In genomic region chr20:63955846-63956663, GRCh38 we compare ENCODE assay signal across 7 cellular contexts. TPM values are rescaled to one million over a fixed set of nuclear protein-coding genes. Genes with fewer than 3 reads are reported as not detected.
DNase-seq lines count a peak whose midpoint lies in the region; ATAC-seq, FAIRE-seq and TF ChIP-seq lines count a peak whose summit lies in the region.

UCKL1 (minus strand) TSS chr20:63956416; CDS start chr20:63956372, 44 bp downstream.

- H3K4me1 ChIP-seq in GM12878 (ENCODE audit: control insufficient read depth, insufficient read depth, low read length), result peaks cover 10% of the 10 kb centered on the region

- no peaks in the 10 kb centered on the region for H3K27me3 ChIP-seq in GM12878 (replicated peaks in 1 of 2; ENCODE audit: control insufficient read depth in 2 of 2, insufficient read depth in 2 of 2, low read length in 1 of 2)

- DNase-seq in GM13977 (ENCODE audit: low spot score) (peak; percentile 96), NCI-H1105 (lab: John Stamatoyannopoulos, UW) (peak; percentile 91), T1000 (lab: John Stamatoyannopoulos, UW) (peak; percentile 58), GM12878 (ENCODE audit: low read depth, low spot score) (no peak), hypothalamus (lab: John Stamatoyannopoulos, UW) (peak in 50 of 51 donors; percentile 38 to 96 (median 82)), sciatic nerve (ENCODE audit: low spot score) (peak; percentile 95)

- peak within 1 kb of the TSS; percentile 83 for H3K27ac ChIP-seq in GM12878 (ENCODE audit: control insufficient read depth, insufficient read depth)

- TF ChIP-seq POLR2A in GM12878 (IDR thresholded peaks at IDR 0.05; ENCODE audit: low read depth, low read length), result peak; percentile 91

- intact Hi-C loops in GM12878 (cut with micrococcal nuclease; ENCODE audit: unreplicated experiment), result loop anchor here (1.0 to 5.0 kb wide), 4 partner anchors 17 to 249 kb away; partner anchors contain the start of gene ARFRP1
- intact Hi-C loops in sciatic nerve (cut with DNase I), result no loop called here

- peaks cover 3% of the 10 kb centered on the region; the same call in 1 of the 2 replicates for H4K20me1 ChIP-seq in GM12878 (ENCODE audit: control insufficient read depth, insufficient read depth)

- H3K9ac ChIP-seq in GM12878 (ENCODE audit: control insufficient read depth, insufficient read depth, low read length), result peak within 1 kb of the TSS; percentile 90

- no peak for FAIRE-seq in GM12878 (lab: Jason Lieb, UNC)

- in situ Hi-C loops in GM13977 (cut with MboI; ENCODE audit: low pct_unique_long_range_greater_than_20kb, low sequenced_read_pairs, unreplicated experiment), result no loop called here
- in situ Hi-C loops in GM12878 (cut with MboI), result no loop called here

- H3K36me3 ChIP-seq in GM12878 (ENCODE audit: control insufficient read depth in 2 of 2, insufficient read depth in 2 of 2, low read length in 1 of 2), result no peaks in the 10 kb centered on the region; a peak in 1 of 4 replicates

- H3K79me2 ChIP-seq in GM12878 (ENCODE audit: control insufficient read depth, insufficient read depth, low read length), result peaks cover 35% of the 10 kb centered on the region

- RAD21 ChIA-PET in GM12878 (lab: Charles Lee; ENCODE audit: unreplicated experiment), result interaction anchor here (0.6 to 2.2 kb wide), 7 partner anchors 19 to 418 kb away, joined by 3 to 10 read pairs (median 4); partner anchors contain the start of genes PRPF6, TCEA2 and TPD52L2

- POLR2A ChIA-PET in GM12878 (lab: Charles Lee), result interaction anchor here (1.0 to 2.4 kb wide), 8 partner anchors 12 to 315 kb away, joined by 3 to 11 read pairs (median 3); partner anchors contain the start of genes PRPF6 and RTEL1

- no peak for TF ChIP-seq CTCF in GM13977 (IDR thresholded peaks at IDR 0.05; ENCODE audit: extremely low read depth, insufficient read depth, missing control alignments)
- no peak; a peak in 1 of 6 replicates for TF ChIP-seq CTCF in GM12878 (IDR thresholded peaks at IDR 0.05 in 2 of 3, conservative IDR thresholded peaks at IDR 0.05 in 1 of 3; ENCODE audit: control insufficient read depth in 2 of 3, extremely low read depth in 1 of 3, insufficient read depth in 1 of 3, low read depth in 3 of 3, low read length in 3 of 3)

- no peaks in the 10 kb centered on the region for H3K9me3 ChIP-seq in GM12878 (replicated peaks; ENCODE audit: control insufficient read depth, insufficient read depth, low read length)

- CTCF ChIA-PET in GM12878 (lab: Yijun Ruan, JAX), result interaction anchor here (0.7 to 1.9 kb wide), 6 partner anchors 17 to 248 kb away, joined by 3 to 12 read pairs (median 4); partner anchors contain the start of genes ARFRP1 and ZGPAT

- BruUV-seq in GM12878 (replicated peaks; lab: Mats Ljungman, UMichigan), result no TSS peak

- peak within 1 kb of the TSS; percentile 86 for H3K4me2 ChIP-seq in GM12878 (ENCODE audit: control insufficient read depth, insufficient read depth)

- under 1% methylated on average over 94 of the region's 103 CpGs for WGBS in GM12878 (ENCODE audit: insufficient coverage, insufficient replicate concordance, low lambda C conversion rate, missing lambda C conversion rate)

- peak within 1 kb of the TSS; percentile 81 for H2AFZ ChIP-seq in GM12878 (ENCODE audit: control insufficient read depth, low read depth, low read length)

- ATAC-seq in HG02623 (IDR thresholded peaks at IDR 0.05; ENCODE audit: unreplicated experiment) (peak; percentile 69), GM12878 (peak; percentile 87), sciatic nerve (peak; percentile 90)

- TF ChIP-seq EP300 in GM12878 (IDR thresholded peaks at IDR 0.05; ENCODE audit: borderline replicate concordance in 1 of 2, control insufficient read depth in 1 of 2, low read depth in 2 of 2, low read length in 2 of 2), result no peak

- TF ChIP-seq RAD21 in GM12878 (IDR thresholded peaks at IDR 0.05; ENCODE audit: insufficient read depth, low read depth, low read length), result no peak

- H3K4me3 ChIP-seq in GM12878, result peak within 1 kb of the TSS; percentile 81

- SMC1A ChIA-PET in GM12878 (lab: Charles Lee; ENCODE audit: uncharacterized antibody, unreplicated experiment), result interaction anchor here (0.9 to 2.7 kb wide), 2 partner anchors 17 to 24 kb away, joined by 4 to 7 read pairs; partner anchors contain the start of gene PRPF6

TF ChIP-seq in GM12878, 131 proteins besides CTCF, POLR2A, EP300 and RAD21 (continues in another document):
- TF ChIP-seq BACH1 (IDR thresholded peaks at IDR 0.05; ENCODE audit: borderline replicate concordance) (peak; percentile 74), CBX3 (IDR thresholded peaks at IDR 0.05; ENCODE audit: borderline replicate concordance, low read depth) (no peak), ZNF207 (IDR thresholded peaks at IDR 0.05; ENCODE audit: borderline replicate concordance) (peak; percentile 83; the same call in 1 of the 2 replicates), SIX5 (IDR thresholded peaks at IDR 0.05; ENCODE audit: low read depth, low read length, severe bottlenecking) (peak; percentile 97), CREB1 (IDR thresholded peaks at IDR 0.05; ENCODE audit: low read depth) (peak; percentile 82), EGR1 (IDR thresholded peaks at IDR 0.05; ENCODE audit: borderline replicate concordance in 1 of 2, low read depth in 2 of 2, low read length in 2 of 2) (peak in 1 of 2 experiments; percentile 49; a peak in 1 of 3 replicates), MEF2A (IDR thresholded peaks at IDR 0.05; ENCODE audit: insufficient read depth, low read depth, low read length) (0 out of 2 replicates have a peak, but pooled peaks have one; percentile 42), SMARCA5 (IDR thresholded peaks at IDR 0.05) (0 out of 2 replicates have a peak, but pooled peaks have one; percentile 29), POLR2AphosphoS2 (IDR thresholded peaks at IDR 0.05; ENCODE audit: low read depth, low read length) (peak; percentile 83; the same call in 1 of the 2 replicates), USF2 (IDR thresholded peaks at IDR 0.05; ENCODE audit: borderline replicate concordance, low read depth, low read length) (peak; percentile 61), STAT3 (IDR thresholded peaks at IDR 0.05; ENCODE audit: low read depth, low read length) (no peak), CHD4 (IDR thresholded peaks at IDR 0.05) (no peak)
- TF ChIP-seq, protein P1, sequence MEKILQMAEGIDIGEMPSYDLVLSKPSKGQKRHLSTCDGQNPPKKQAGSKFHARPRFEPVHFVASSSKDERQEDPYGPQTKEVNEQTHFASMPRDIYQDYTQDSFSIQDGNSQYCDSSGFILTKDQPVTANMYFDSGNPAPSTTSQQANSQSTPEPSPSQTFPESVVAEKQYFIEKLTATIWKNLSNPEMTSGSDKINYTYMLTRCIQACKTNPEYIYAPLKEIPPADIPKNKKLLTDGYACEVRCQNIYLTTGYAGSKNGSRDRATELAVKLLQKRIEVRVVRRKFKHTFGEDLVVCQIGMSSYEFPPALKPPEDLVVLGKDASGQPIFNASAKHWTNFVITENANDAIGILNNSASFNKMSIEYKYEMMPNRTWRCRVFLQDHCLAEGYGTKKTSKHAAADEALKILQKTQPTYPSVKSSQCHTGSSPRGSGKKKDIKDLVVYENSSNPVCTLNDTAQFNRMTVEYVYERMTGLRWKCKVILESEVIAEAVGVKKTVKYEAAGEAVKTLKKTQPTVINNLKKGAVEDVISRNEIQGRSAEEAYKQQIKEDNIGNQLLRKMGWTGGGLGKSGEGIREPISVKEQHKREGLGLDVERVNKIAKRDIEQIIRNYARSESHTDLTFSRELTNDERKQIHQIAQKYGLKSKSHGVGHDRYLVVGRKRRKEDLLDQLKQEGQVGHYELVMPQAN (conservative IDR thresholded peaks at IDR 0.05), result peak; percentile 56
- TF ChIP-seq, protein P2, sequence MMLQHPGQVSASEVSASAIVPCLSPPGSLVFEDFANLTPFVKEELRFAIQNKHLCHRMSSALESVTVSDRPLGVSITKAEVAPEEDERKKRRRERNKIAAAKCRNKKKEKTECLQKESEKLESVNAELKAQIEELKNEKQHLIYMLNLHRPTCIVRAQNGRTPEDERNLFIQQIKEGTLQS (IDR thresholded peaks at IDR 0.05; ENCODE audit: borderline replicate concordance, extremely low read depth, low read depth, low read length), result peak; percentile 66; the same call in 1 of the 2 replicates
- TF ChIP-seq, protein P3, sequence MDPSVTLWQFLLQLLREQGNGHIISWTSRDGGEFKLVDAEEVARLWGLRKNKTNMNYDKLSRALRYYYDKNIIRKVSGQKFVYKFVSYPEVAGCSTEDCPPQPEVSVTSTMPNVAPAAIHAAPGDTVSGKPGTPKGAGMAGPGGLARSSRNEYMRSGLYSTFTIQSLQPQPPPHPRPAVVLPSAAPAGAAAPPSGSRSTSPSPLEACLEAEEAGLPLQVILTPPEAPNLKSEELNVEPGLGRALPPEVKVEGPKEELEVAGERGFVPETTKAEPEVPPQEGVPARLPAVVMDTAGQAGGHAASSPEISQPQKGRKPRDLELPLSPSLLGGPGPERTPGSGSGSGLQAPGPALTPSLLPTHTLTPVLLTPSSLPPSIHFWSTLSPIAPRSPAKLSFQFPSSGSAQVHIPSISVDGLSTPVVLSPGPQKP (IDR thresholded peaks at IDR 0.05; ENCODE audit: low read depth, low read length), result 0 out of 2 replicates have a peak, but pooled peaks have one; percentile 20

RNA-seq across cellular contexts. Expression of gene UCKL1, which starts in this region (rescaled TPM):
- 58.9 and 62.6 TPM in 2 replicates for total RNA-seq in GM12878 (2013; cell fraction: nucleolus; rRNA removed)
- 17.5 and 23.6 TPM in 2 replicates for total RNA-seq in GM12878 (2014; rRNA removed)
- 11.0 and 13.2 TPM in 2 replicates for total RNA-seq in GM12878 (2014; rRNA removed; fragmentation: Illumina TruSeq; extraction: Trizol)
- 30.0 and 36.3 TPM in 2 replicates for total RNA-seq in GM12878 (2021)
- 10.2 TPM for polyA plus RNA-seq in GM12878 (2011; ENCODE audit: low read depth)
- 10.9 and 26.0 TPM in 2 replicates for polyA plus RNA-seq in GM12878 (2011; rRNA removed)
- polyA plus RNA-seq in GM12878 (2011; cell fraction: cytosol; rRNA removed), result 34.7 and 54.2 TPM in 2 replicates
- polyA plus RNA-seq in GM12878 (2011; cell fraction: nucleus; rRNA removed), result 190 and 213 TPM in 2 replicates
- polyA plus RNA-seq in GM12878 (2012), result 22.7 and 27.4 TPM in 2 replicates
- polyA plus RNA-seq in GM12878 (2014; fragmentation: Illumina TruSeq; extraction: Trizol), result 5.6 and 13.4 TPM in 2 replicates
- polyA plus RNA-seq in GM12878 (2014; fragmentation: Nextera tagmentation; extraction: Ambion mirVana), result 1 to 10 TPM; 2.4 to 7.9 TPM
- 34.4 and 42.5 TPM in 2 replicates for polyA plus RNA-seq in GM12878 (2014; rRNA removed)
- polyA plus RNA-seq in GM12878 (2016; fragmentation: Nextera tagmentation; extraction: Ambion mirVana), result 10 to 100 TPM; 27.9 to 30.8 TPM
- polyA minus RNA-seq in GM12878 (2011; rRNA and poly(A)+ RNA removed), result 21.1 and 31.2 TPM in 2 replicates
- polyA minus RNA-seq in GM12878 (2011; cell fraction: cytosol; rRNA and poly(A)+ RNA removed), result 9.9 and 11.3 TPM in 2 replicates
- polyA minus RNA-seq in GM12878 (2011; cell fraction: nucleus; rRNA and poly(A)+ RNA removed), result 26.1 and 40.2 TPM in 2 replicates
- 50.8 TPM for total RNA-seq in sciatic nerve
